11 cellular contexts compared by ENCODE assay signal in the genomic region with DNA sequence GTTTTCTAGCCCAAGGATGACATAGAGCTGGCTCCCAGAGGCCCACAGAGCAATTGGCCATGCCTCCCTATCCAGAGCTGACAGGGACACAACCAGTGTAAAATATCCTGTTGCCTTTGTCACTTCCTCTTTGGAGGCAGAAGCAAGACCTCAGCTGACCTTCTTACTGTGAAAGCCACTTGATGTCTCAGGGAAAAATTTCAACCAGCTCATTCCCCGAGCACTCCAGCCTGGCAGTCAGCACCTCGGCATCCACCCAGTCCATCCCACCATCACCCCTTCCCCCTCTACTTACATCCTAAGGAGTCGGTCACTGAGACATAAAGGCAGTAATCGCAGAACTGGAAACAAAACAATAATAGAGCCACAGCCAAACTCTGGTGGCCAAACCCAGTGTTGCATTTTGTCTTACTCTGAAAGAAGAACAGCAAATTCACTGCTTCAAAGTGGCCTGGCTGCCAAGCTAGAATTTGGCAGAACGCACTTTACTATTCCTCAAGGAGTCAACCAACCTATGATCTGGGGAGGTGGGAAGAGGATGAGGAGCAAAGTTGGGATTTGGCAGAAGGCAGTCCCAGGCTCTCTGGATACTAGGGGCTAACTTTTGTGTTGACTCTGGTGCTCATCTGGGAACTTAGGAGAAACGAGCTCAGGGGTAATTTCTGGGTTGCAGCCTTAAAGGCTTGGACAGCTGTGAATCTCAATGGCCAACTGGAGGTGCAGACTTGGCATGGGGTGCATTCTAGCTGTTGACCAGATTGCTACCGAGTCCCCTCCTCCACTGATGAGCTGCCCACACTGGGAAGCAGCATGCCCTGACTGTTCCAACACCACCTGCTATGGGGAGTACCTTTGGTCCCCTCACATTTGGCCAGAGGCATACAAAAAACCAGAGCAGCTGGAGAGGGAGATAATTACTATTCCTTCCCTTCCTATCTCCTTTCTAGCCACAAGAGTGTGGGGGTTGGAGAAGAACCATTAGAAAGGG. TPM values are rescaled to one million over a fixed set of nuclear protein-coding genes. Genes with fewer than 3 reads are reported as not detected.
DNase-seq lines count a peak whose midpoint lies in the region; ATAC-seq, FAIRE-seq and TF ChIP-seq lines count a peak whose summit lies in the region.
"Had no signal": no experiment of that assay in that cellular context is flagged by ENCODE, and none has a peak within 500 bp of the region (broad histone marks: within the 10 kb centered on the region; RNA-seq: fewer than 3 reads in every experiment).

No MANE protein-coding gene starts in this region.

- peak overlapping the region; percentile 49 for H2AFZ ChIP-seq in osteoblast (ENCODE audit: low read length)
- H2AFZ ChIP-seq in HepG2 (ENCODE audit: low read length), result no peak overlapping the region

- in situ Hi-C loops in HepG2 (cut with HindIII; ENCODE audit: extremely low pct_ligation_motif_present, low pct_unique_long_range_greater_than_20kb), result no loop called here

- BruUV-seq in HepG2 (replicated peaks; lab: Mats Ljungman, UMichigan), result no TSS peak

- intact Hi-C loops in HepG2 (cut with micrococcal nuclease; ENCODE audit: unreplicated experiment), result no loop called here

- CTCF ChIA-PET in RWPE1 (lab: Yijun Ruan, JAX) (interaction anchor here (0.5 to 2.4 kb wide), 7 partner anchors 13 to 244 kb away, joined by 3 to 10 read pairs (median 3); no protein-coding TSS in a partner anchor), HepG2 (lab: Yijun Ruan, JAX; ENCODE audit: low intra/inter-chr PET ratio, low total read pairs) (no interaction called here)

- ATAC-seq in HepG2, result no peak

- H4K20me1 ChIP-seq in osteoblast (ENCODE audit: insufficient read depth, low read length) (no peaks in the 10 kb centered on the region), HepG2 (ENCODE audit: insufficient read depth, low read length) (no peaks in the 10 kb centered on the region)

- no peaks in the 10 kb centered on the region for H3K79me2 ChIP-seq in osteoblast (ENCODE audit: insufficient read depth, low read length)
- no peaks in the 10 kb centered on the region for H3K79me2 ChIP-seq in HepG2 (ENCODE audit: insufficient read depth, low read length)

- H3K4me3 ChIP-seq in osteoblast (ENCODE audit: insufficient read depth, low read length) (no peak overlapping the region), HepG2 (replicated peaks in 1 of 3; ENCODE audit: insufficient read depth in 1 of 3, low read depth in 2 of 3, low read length in 3 of 3) (no peak overlapping the region)
- H3K4me3 ChIP-seq: ovary had no signal

- no peak for TF ChIP-seq RAD21 in HepG2 (CRISPR knock-in tag; IDR thresholded peaks at IDR 0.05)

- H3K4me2 ChIP-seq in osteoblast (ENCODE audit: insufficient read depth, low read length), result peak overlapping the region; percentile 21
- no peak overlapping the region for H3K4me2 ChIP-seq in HepG2 (ENCODE audit: low read depth, low read length)

- TF ChIP-seq EP300 in HepG2 (IDR thresholded peaks at IDR 0.05; ENCODE audit: low read depth in 2 of 2, low read length in 2 of 2), result no peak
- TF ChIP-seq EP300 in HepG2 (CRISPR knock-in tag; IDR thresholded peaks at IDR 0.05; ENCODE audit: borderline replicate concordance), result no peak

- DNase-seq in DMS 273 treated with DMSO at 0.1 percent for 48 hours (lab: John Stamatoyannopoulos, UW) (peak; percentile 71), MV-4-11 (lab: John Stamatoyannopoulos, UW) (peak; percentile 46), dermis blood vessel endothelial cell (peak; percentile 20), osteoblast (ENCODE audit: insufficient read length, low spot score, missing footprints) (peak; percentile 84), GDM1 (lab: John Stamatoyannopoulos, UW) (no peak), RWPE1 (ENCODE audit: low spot score) (no peak), HepG2 (ENCODE audit: low spot score) (no peak), LoVo (ENCODE audit: low spot score) (no peak)
- DNase-seq: ovary had no signal

- H3K36me3 ChIP-seq in osteoblast (ENCODE audit: insufficient read depth, low read length) (peaks cover 2% of the 10 kb centered on the region), HepG2 (replicated peaks in 1 of 2; ENCODE audit: control insufficient read depth in 1 of 2, insufficient read depth in 2 of 2, low read length in 2 of 2) (no peaks in the 10 kb centered on the region)
- H3K36me3 ChIP-seq: ovary had no signal

- peak; percentile 37 for TF ChIP-seq CTCF in osteoblast (IDR thresholded peaks at IDR 0.05; ENCODE audit: extremely low read depth, low read depth, low read length)
- no peak for TF ChIP-seq CTCF in RWPE1 (conservative IDR thresholded peaks at IDR 0.05; ENCODE audit: low read depth)
- TF ChIP-seq CTCF in HepG2 (CRISPR knock-in tag; IDR thresholded peaks at IDR 0.05), result no peak

- FAIRE-seq in HepG2 (lab: Jason Lieb, UNC), result no peak

- H3K4me1 ChIP-seq in osteoblast (ENCODE audit: insufficient read depth, low read length) (peaks cover 14% of the 10 kb centered on the region), HepG2 (ENCODE audit: insufficient read depth, low read length) (peaks cover 22% of the 10 kb centered on the region)

- H3K9me3 ChIP-seq in osteoblast (ENCODE audit: low read depth, low read length) (no peaks in the 10 kb centered on the region), HepG2 (ENCODE audit: low read length) (no peaks in the 10 kb centered on the region)
- H3K9me3 ChIP-seq: ovary had no signal

- TF ChIP-seq POLR2A in HepG2 (IDR thresholded peaks at IDR 0.05; ENCODE audit: insufficient read depth in 1 of 2, low read depth in 2 of 2, low read length in 2 of 2), result no peak

- POLR2A ChIA-PET in RWPE1 (lab: Yijun Ruan, JAX; ENCODE audit: low non-redundant PET), result no interaction called here
- POLR2A ChIA-PET in HepG2 (lab: Yijun Ruan, JAX), result no interaction called here

- H3K27me3 ChIP-seq in osteoblast (ENCODE audit: insufficient read depth, low read length), result no peaks in the 10 kb centered on the region
- H3K27me3 ChIP-seq in HepG2 (ENCODE audit: control insufficient read depth in 1 of 2, insufficient read depth in 2 of 2, low read length in 2 of 2), result no peaks in the 10 kb centered on the region
- H3K27me3 ChIP-seq: ovary had no signal

- H3K27ac ChIP-seq in osteoblast (ENCODE audit: low read depth, low read length), result peak overlapping the region; percentile 42
- no peak overlapping the region for H3K27ac ChIP-seq in RWPE1
- no peak overlapping the region for H3K27ac ChIP-seq in HepG2 (ENCODE audit: extremely low read length, insufficient read depth, low read length)
- H3K27ac ChIP-seq: HL-60, ovary had no signal

- 29% methylated on average over 6 of the region's 7 CpGs for WGBS in HepG2 (ENCODE audit: low lambda C conversion rate)

- H3K9ac ChIP-seq in HepG2 (ENCODE audit: insufficient read depth, low read depth, low read length), result no peak overlapping the region

TF ChIP-seq in HepG2, 621 proteins besides CTCF, POLR2A, EP300 and RAD21 (continues in another document):
- no peak for TF ChIP-seq PRDM15 (CRISPR knock-in tag; IDR thresholded peaks at IDR 0.05)
- no peak for TF ChIP-seq MAFG (CRISPR knock-in tag; IDR thresholded peaks at IDR 0.05)
- no peak for TF ChIP-seq TGIF2 (CRISPR knock-in tag; IDR thresholded peaks at IDR 0.05)

RNA-seq across cellular contexts. Expression of gene NIPAL4, which starts 13.7 kb away (rescaled TPM):
- total RNA-seq in dermis blood vessel endothelial cell (not detected in 2 replicates), osteoblast (0.36 TPM in 1 of 2 replicates, not detected in the other), HepG2 (2016; rRNA removed; fragmentation: Illumina TruSeq; extraction: Trizol) (not detected in 2 replicates)
- total RNA-seq in HepG2 (2016; cell fraction: cytosol; rRNA removed; fragmentation: Illumina TruSeq; extraction: Trizol; ENCODE audit: low read depth), result not detected in 2 replicates
- not detected in 2 replicates for total RNA-seq in HepG2 (2016; cell fraction: insoluble cytoplasmic fraction; rRNA removed; fragmentation: Illumina TruSeq; extraction: Trizol)
- total RNA-seq in HepG2 (2016; cell fraction: membrane; rRNA removed; fragmentation: Illumina TruSeq; extraction: Trizol), result not detected in 2 replicates
- not detected in 2 replicates for total RNA-seq in HepG2 (2016; cell fraction: nucleus; rRNA removed; fragmentation: Illumina TruSeq; extraction: Trizol)
- polyA plus RNA-seq in HepG2 (2011; rRNA removed), result not detected in 2 replicates
- not detected in 2 replicates for polyA plus RNA-seq in HepG2 (2011; cell fraction: cytosol; rRNA removed)
- polyA plus RNA-seq in HepG2 (2011; cell fraction: nucleus; rRNA removed), result not detected in 2 replicates
- polyA plus RNA-seq in HepG2 (2012), result not detected in 2 replicates
- polyA plus RNA-seq in HepG2 (2016; cell fraction: cytosol; fragmentation: Illumina TruSeq; extraction: Trizol; ENCODE audit: low read depth), result not detected in 2 replicates
- polyA plus RNA-seq in HepG2 (2016; cell fraction: insoluble cytoplasmic fraction; fragmentation: Illumina TruSeq; extraction: Trizol; ENCODE audit: low read depth), result not detected in 2 replicates
- polyA plus RNA-seq in HepG2 (2016; cell fraction: membrane; fragmentation: Illumina TruSeq; extraction: Trizol; ENCODE audit: low read depth), result not detected in 2 replicates
- polyA plus RNA-seq in HepG2 (2016; cell fraction: nucleus; fragmentation: Illumina TruSeq; extraction: Trizol; ENCODE audit: insufficient read depth, low read depth), result not detected in 2 replicates
- polyA minus RNA-seq in HepG2 (2011; rRNA and poly(A)+ RNA removed; ENCODE audit: low replicate concordance), result not detected in 2 replicates
- not detected in 2 replicates for polyA minus RNA-seq in HepG2 (2011; cell fraction: cytosol; rRNA and poly(A)+ RNA removed)
- not detected in 2 replicates for polyA minus RNA-seq in HepG2 (2011; cell fraction: nucleus; rRNA and poly(A)+ RNA removed)
- total RNA-seq: dermis microvascular lymphatic vessel endothelial cell had no signal
- polyA plus RNA-seq: ovary had no signal

Comparison
In these comparisons a context has a peak if more than half of its experiments do, and no peak if none do; other contexts are left out.
1. DNase-seq: peak in DMS 273 treated with DMSO at 0.1 percent for 48 hours (single experiment), MV-4-11 (single experiment), dermis blood vessel endothelial cell (single experiment) and osteoblast (single experiment); none in GDM1 (single experiment), RWPE1 (single experiment), HepG2 (single experiment) and LoVo (single experiment).